ENCODE assay signal across 1 cellular context in genomic region chr12:54341343-54341742, GRCh38.
TF ChIP-seq lines count a peak whose summit lies in the region.

No MANE protein-coding gene starts in this region.

TF ChIP-seq in IMR-90, 13 proteins besides CTCF, POLR2A, EP300 and RAD21:
- TF ChIP-seq, protein P1, sequence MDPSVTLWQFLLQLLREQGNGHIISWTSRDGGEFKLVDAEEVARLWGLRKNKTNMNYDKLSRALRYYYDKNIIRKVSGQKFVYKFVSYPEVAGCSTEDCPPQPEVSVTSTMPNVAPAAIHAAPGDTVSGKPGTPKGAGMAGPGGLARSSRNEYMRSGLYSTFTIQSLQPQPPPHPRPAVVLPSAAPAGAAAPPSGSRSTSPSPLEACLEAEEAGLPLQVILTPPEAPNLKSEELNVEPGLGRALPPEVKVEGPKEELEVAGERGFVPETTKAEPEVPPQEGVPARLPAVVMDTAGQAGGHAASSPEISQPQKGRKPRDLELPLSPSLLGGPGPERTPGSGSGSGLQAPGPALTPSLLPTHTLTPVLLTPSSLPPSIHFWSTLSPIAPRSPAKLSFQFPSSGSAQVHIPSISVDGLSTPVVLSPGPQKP (IDR thresholded peaks at IDR 0.05; ENCODE audit: borderline replicate concordance, low read depth, low read length) = no peak
- TF ChIP-seq SMC3 (IDR thresholded peaks at IDR 0.05; ENCODE audit: low read depth, low read length) (no peak), MAFK (IDR thresholded peaks at IDR 0.05; ENCODE audit: low read depth, low read length) (no peak), FOS (IDR thresholded peaks at IDR 0.05; ENCODE audit: low read depth, low read length) (no peak), NFE2L2 (IDR thresholded peaks at IDR 0.05; ENCODE audit: low read depth, low read length) (no peak), BHLHE40 (IDR thresholded peaks at IDR 0.05; ENCODE audit: low read depth, low read length) (no peak), CEBPB (IDR thresholded peaks at IDR 0.05; ENCODE audit: low read depth, low read length) (no peak), MAZ (IDR thresholded peaks at IDR 0.05; ENCODE audit: borderline replicate concordance, low read depth, low read length) (no peak), RCOR1 (IDR thresholded peaks at IDR 0.05; ENCODE audit: insufficient replicate concordance, low read length) (no peak), CHD1 (IDR thresholded peaks at IDR 0.05; ENCODE audit: low read depth, low read length) (no peak), RFX5 (IDR thresholded peaks at IDR 0.05; ENCODE audit: low read depth, low read length) (no peak), MXI1 (IDR thresholded peaks at IDR 0.05; ENCODE audit: borderline replicate concordance, low read depth, low read length) (no peak)
- TF ChIP-seq, protein P2, sequence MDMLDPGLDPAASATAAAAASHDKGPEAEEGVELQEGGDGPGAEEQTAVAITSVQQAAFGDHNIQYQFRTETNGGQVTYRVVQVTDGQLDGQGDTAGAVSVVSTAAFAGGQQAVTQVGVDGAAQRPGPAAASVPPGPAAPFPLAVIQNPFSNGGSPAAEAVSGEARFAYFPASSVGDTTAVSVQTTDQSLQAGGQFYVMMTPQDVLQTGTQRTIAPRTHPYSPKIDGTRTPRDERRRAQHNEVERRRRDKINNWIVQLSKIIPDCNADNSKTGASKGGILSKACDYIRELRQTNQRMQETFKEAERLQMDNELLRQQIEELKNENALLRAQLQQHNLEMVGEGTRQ (IDR thresholded peaks at IDR 0.05; ENCODE audit: low read depth, low read length) = no peak
